Comparison of ENCODE assay signal across 1 cellular context in genomic region chr10:62885656-62886461, GRCh38.
TF ChIP-seq lines count a peak whose summit lies in the region.

No MANE protein-coding gene starts in this region.

TF ChIP-seq in GM23338, 12 proteins besides CTCF, POLR2A, EP300 and RAD21 (continued from another document):
- no peak for TF ChIP-seq ZNF462 (CRISPR knock-in tag; IDR thresholded peaks at IDR 0.05)
TF ChIP-seq in GM23338: peak in this region for 0.
